In the genomic region with DNA sequence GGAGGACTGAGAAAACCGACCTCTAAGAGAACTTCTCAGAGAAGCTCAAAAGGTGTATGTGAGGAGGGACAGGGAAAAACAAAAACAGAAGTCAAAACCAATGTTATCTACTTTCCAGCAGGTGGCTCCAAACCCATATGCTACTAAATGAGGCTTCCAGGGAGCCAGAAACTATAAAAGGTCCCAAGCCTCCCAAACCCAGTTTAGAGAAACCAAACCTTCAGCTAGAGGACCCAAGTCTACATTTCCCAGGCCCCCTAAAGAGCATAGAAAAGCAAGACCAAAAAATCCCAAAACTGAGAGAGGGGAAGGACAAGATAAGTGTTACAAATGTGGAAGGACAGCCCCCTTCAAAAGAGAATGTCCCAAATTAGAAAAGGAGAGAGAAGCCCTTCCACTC, we compare ENCODE assay signal across 9 cellular contexts. TPM values are rescaled to one million over a fixed set of nuclear protein-coding genes. Genes with fewer than 3 reads are reported as not detected.
DNase-seq lines count a peak whose midpoint lies in the region; ATAC-seq, FAIRE-seq and TF ChIP-seq lines count a peak whose summit lies in the region.
"Had no signal": no experiment of that assay in that cellular context is flagged by ENCODE, and none has a peak within 500 bp of the region (broad histone marks: within the 10 kb centered on the region; RNA-seq: fewer than 3 reads in every experiment).

No MANE protein-coding gene starts in this region.

- peak; percentile 24 for DNase-seq in 8988T
- no peak for DNase-seq in WTC11 (ENCODE audit: low spot score)
- no peak for DNase-seq in left cardiac atrium
- peak; percentile 12 for DNase-seq in smooth muscle cell of the brain vasculature (ENCODE audit: low read depth, low spot score)
- DNase-seq in activated CD4-positive, alpha-beta T cell treated with anti-CD3 and anti-CD28 coated beads for 4 hours = no peak

- no peaks in the 10 kb centered on the region for H3K36me3 Mint-ChIP-seq in WTC11

- H3K27ac Mint-ChIP-seq in WTC11 = no peak overlapping the region

- CTCF ChIA-PET in WTC11 (lab: Charles Lee) = interaction anchor here (0.7 to 1.6 kb wide), 13 partner anchors 9 to 105 kb away, joined by 3 to 16 read pairs (median 3); partner anchors contain the start of genes DHX38, HP and TXNL4B

- FAIRE-seq in G401.6 (lab: Jason Lieb, UNC) = peak; percentile 87

- H3K27me3 Mint-ChIP-seq in WTC11 (ENCODE audit: low read depth) = peaks cover 3% of the 10 kb centered on the region; the same call in 1 of the 2 replicates
- H3K27me3 Mint-ChIP-seq: stimulated activated naive CD8-positive, alpha-beta T cell treated with anti-CD3 and anti-CD28 coated beads, Interleukin-15, amount 100 ng/mL, for 72 hours had no signal

- ATAC-seq in WTC11 (peak; percentile 72), left cardiac atrium (peak; percentile 61 to 84), HG03159 (IDR thresholded peaks at IDR 0.05; ENCODE audit: unreplicated experiment) (no peak)
- ATAC-seq: stimulated activated naive CD8-positive, alpha-beta T cell treated with anti-CD3 and anti-CD28 coated beads, Interleukin-15, amount 100 ng/mL, for 72 hours had no signal

- H3K4me1 Mint-ChIP-seq in WTC11 = no peaks in the 10 kb centered on the region
- H3K4me1 Mint-ChIP-seq: stimulated activated naive CD8-positive, alpha-beta T cell treated with anti-CD3 and anti-CD28 coated beads, Interleukin-15, amount 100 ng/mL, for 72 hours had no signal

- intact Hi-C loops in left cardiac atrium (cut with DNase I) = loop anchor here in 1 of 2 donors (2.0 kb wide), 1 partner anchor 32 kb away; no protein-coding TSS in a partner anchor

- no peak overlapping the region for H3K4me3 Mint-ChIP-seq in WTC11
- H3K4me3 Mint-ChIP-seq: stimulated activated naive CD8-positive, alpha-beta T cell treated with anti-CD3 and anti-CD28 coated beads, Interleukin-15, amount 100 ng/mL, for 72 hours had no signal

- POLR2A ChIA-PET in WTC11 (lab: Charles Lee) = interaction anchor here (1.4 kb wide), 1 partner anchor 27 kb away, joined by 6 read pairs; the partner anchor contains the start of genes DHX38 and TXNL4B

- no peaks in the 10 kb centered on the region for H3K9me3 Mint-ChIP-seq in WTC11
- H3K9me3 Mint-ChIP-seq: stimulated activated naive CD8-positive, alpha-beta T cell treated with anti-CD3 and anti-CD28 coated beads, Interleukin-15, amount 100 ng/mL, for 72 hours had no signal

- TF ChIP-seq CTCF in LNCAP (IDR thresholded peaks at IDR 0.05) (peak; percentile 60), WTC11 (IDR thresholded peaks at IDR 0.05) (no peak)

TF ChIP-seq in WTC11, 78 proteins besides CTCF, POLR2A, EP300 and RAD21:
- TF ChIP-seq CBFB (CRISPR knock-in tag; IDR thresholded peaks at IDR 0.05; ENCODE audit: low read depth) = no peak
- no peak for TF ChIP-seq AR (CRISPR knock-in tag; IDR thresholded peaks at IDR 0.05)
- TF ChIP-seq ZNF423 (CRISPR knock-in tag; IDR thresholded peaks at IDR 0.05) = no peak
- no peak for TF ChIP-seq FOXK1 (CRISPR knock-in tag; IDR thresholded peaks at IDR 0.05)
- no peak for TF ChIP-seq CREB1 (CRISPR knock-in tag; IDR thresholded peaks at IDR 0.05)
- TF ChIP-seq SMAD3 (CRISPR knock-in tag; IDR thresholded peaks at IDR 0.05; ENCODE audit: borderline replicate concordance) = no peak
- no peak for TF ChIP-seq KAT7 (CRISPR knock-in tag; IDR thresholded peaks at IDR 0.05; ENCODE audit: borderline replicate concordance)
- TF ChIP-seq ZNF317 (CRISPR knock-in tag; IDR thresholded peaks at IDR 0.05; ENCODE audit: borderline replicate concordance, low read depth) = no peak
- no peak for TF ChIP-seq ZNF416 (CRISPR knock-in tag; IDR thresholded peaks at IDR 0.05)
- no peak for TF ChIP-seq E2F1 (CRISPR knock-in tag; IDR thresholded peaks at IDR 0.05)
- TF ChIP-seq ZNF121 (CRISPR knock-in tag; IDR thresholded peaks at IDR 0.05) = no peak
- TF ChIP-seq ZNF263 (CRISPR knock-in tag; IDR thresholded peaks at IDR 0.05; ENCODE audit: low read depth) = no peak
- no peak for TF ChIP-seq FOXJ3 (CRISPR knock-in tag; IDR thresholded peaks at IDR 0.05; ENCODE audit: borderline replicate concordance)
- no peak for TF ChIP-seq ZMAT4 (CRISPR knock-in tag; IDR thresholded peaks at IDR 0.05)
TF ChIP-seq in WTC11: peak in this region for 0.

RNA-seq across cellular contexts. Expression of gene HPR, which starts 3.7 kb away (rescaled TPM):
- 0.37 TPM in 1 of 3 replicates, not detected in the others for total RNA-seq in WTC11 (2021)
- total RNA-seq in left cardiac atrium = 10 to 100 TPM in 1 of 2 donors, 1 to 10 TPM in 1; 9.2 to 18.1 TPM

RNA-seq across cellular contexts. Expression of gene HP, which starts 12.4 kb away (rescaled TPM):
- total RNA-seq in WTC11 (2021) (10.0 to 20.6 TPM (median 11.1 TPM) in 3 replicates), left cardiac atrium (100 to 1,000 TPM; 192 to 348 TPM)

RNA-seq across cellular contexts. Expression of gene TXNL4B, which starts 26.7 kb away (rescaled TPM):
- total RNA-seq in WTC11 (2021) = 8.3 to 9.9 TPM (median 9.0 TPM) in 3 replicates
- 1 to 10 TPM; 6.5 to 7.8 TPM for total RNA-seq in left cardiac atrium

RNA-seq across cellular contexts. Expression of gene DHX38, which starts 26.9 kb away (rescaled TPM):
- 62.4 to 91.7 TPM (median 66.5 TPM) in 3 replicates for total RNA-seq in WTC11 (2021)
- 10 to 100 TPM; 33.5 to 45.3 TPM for total RNA-seq in left cardiac atrium

RNA-seq across cellular contexts. Expression of gene DHODH, which starts 58.2 kb away (rescaled TPM):
- total RNA-seq in WTC11 (2021) (15.3 to 19.0 TPM (median 16.5 TPM) in 3 replicates), left cardiac atrium (10 to 100 TPM; 34.5 to 44.3 TPM)

Comparison
In these comparisons a context has a peak if more than half of its experiments do, and no peak if none do; other contexts are left out.
1. DNase-seq: peak in 8988T (single experiment) and smooth muscle cell of the brain vasculature (single experiment); none in WTC11 (single experiment), left cardiac atrium (single experiment) and activated CD4-positive, alpha-beta T cell treated with anti-CD3 and anti-CD28 coated beads for 4 hours (0 of 2).